25 cellular contexts compared by ENCODE assay signal in genomic region chr13:53266757-53267156, GRCh38.
"Had no signal": no experiment of that assay in that cellular context is flagged by ENCODE, and none has a peak within 500 bp of the region (broad histone marks: within the 10 kb centered on the region; RNA-seq: fewer than 3 reads in every experiment).

No MANE protein-coding gene starts in this region.

- H3K36me3 Mint-ChIP-seq: immature natural killer cell; mesothelial cell of epicardium; naive B cell; naive thymus-derived CD8-positive, alpha-beta T cell had no signal

- H3K36me3 ChIP-seq: esophagus squamous epithelium, gastroesophageal sphincter, heart left ventricle, left lung, lower lobe of right lung had no signal

- H3K4me3 Mint-ChIP-seq: immature natural killer cell; mesothelial cell of epicardium; naive thymus-derived CD8-positive, alpha-beta T cell had no signal

- H3K27ac Mint-ChIP-seq: immature natural killer cell, mesothelial cell of epicardium, naive B cell had no signal

- H3K9me3 ChIP-seq: esophagus squamous epithelium, gastroesophageal sphincter, lower lobe of right lung, mucosa of descending colon had no signal

- H3K4me1 ChIP-seq: esophagus squamous epithelium, gastroesophageal sphincter, heart left ventricle, left lung, lower lobe of right lung had no signal

- H3K4me1 Mint-ChIP-seq: immature natural killer cell; naive B cell; naive thymus-derived CD8-positive, alpha-beta T cell had no signal

- H3K27me3 Mint-ChIP-seq: naive B cell had no signal

- H3K27ac ChIP-seq: coronary artery, epithelial cell of prostate, esophagus squamous epithelium, gastroesophageal sphincter, heart left ventricle, hepatocyte, left lung, lower lobe of right lung had no signal

- ATAC-seq: esophagus mucosa; gastroesophageal sphincter; heart left ventricle; left cardiac atrium; left lung; left ventricle myocardium superior; lower lobe of right lung; mucosa of descending colon; naive thymus-derived CD8-positive, alpha-beta T cell had no signal

- DNase-seq: dermis blood vessel endothelial cell; dorsolateral prefrontal cortex; effector CD4-positive, alpha-beta T cell; effector memory CD4-positive, alpha-beta T cell; erythroblast; esophagus squamous epithelium; foreskin fibroblast; foreskin melanocyte; heart left ventricle; hypothalamus; immature natural killer cell; left cardiac atrium; left lung; left ventricle myocardium superior; lower lobe of right lung; mesenchymal stem cell; mucosa of descending colon; naive B cell; naive thymus-derived CD8-positive, alpha-beta T cell had no signal

- H3K4me3 ChIP-seq: coronary artery, dorsolateral prefrontal cortex, esophagus squamous epithelium, gastroesophageal sphincter, heart left ventricle, hepatocyte, left lung, lower lobe of right lung, mucosa of descending colon had no signal
